In the genomic region with DNA sequence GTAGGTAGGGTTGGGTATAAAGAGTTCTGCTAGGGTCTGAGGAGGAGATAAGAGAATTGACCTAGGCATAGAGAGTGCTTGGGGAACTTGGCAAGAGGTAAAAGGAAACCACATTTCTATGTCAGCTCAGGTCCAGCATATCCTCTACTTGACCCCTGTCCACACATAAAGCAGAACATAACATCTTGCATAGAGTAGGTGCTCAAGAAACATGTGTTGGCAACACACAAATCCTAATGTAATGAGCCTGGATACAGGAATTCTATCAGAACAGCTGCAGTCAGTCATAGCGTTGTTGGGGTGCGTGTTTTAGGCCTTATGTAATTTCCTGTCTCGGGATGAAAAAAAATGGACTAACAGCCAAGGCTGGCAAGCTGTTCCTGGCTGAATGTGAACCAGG, we compare ENCODE assay signal across 9 cellular contexts. TPM values are rescaled to one million over a fixed set of nuclear protein-coding genes. Genes with fewer than 3 reads are reported as not detected.
DNase-seq lines count a peak whose midpoint lies in the region; ATAC-seq and TF ChIP-seq lines count a peak whose summit lies in the region.
"Had no signal": no experiment of that assay in that cellular context is flagged by ENCODE, and none has a peak within 500 bp of the region (broad histone marks: within the 10 kb centered on the region; RNA-seq: fewer than 3 reads in every experiment).

No MANE protein-coding gene starts in this region.

- intact Hi-C loops in left colon (cut with DNase I, micrococcal nuclease), result no loop called here

- H3K27me3 Mint-ChIP-seq in GM23338 (ENCODE audit: insufficient read depth, low read depth, poor library complexity), result peaks cover 1% of the 10 kb centered on the region
- no peaks in the 10 kb centered on the region for H3K27me3 Mint-ChIP-seq in activated naive CD8-positive, alpha-beta T cell treated with anti-CD3 and anti-CD28 coated beads, Interleukin-2, amount 50 U/mL, for 24 hours

- H3K36me3 ChIP-seq in GM23338 (ENCODE audit: insufficient read depth), result no peaks in the 10 kb centered on the region

- H3K4me3 ChIP-seq in GM23338, result peak overlapping the region; percentile 4; the same call in 1 of the 2 replicates

- no peak for TF ChIP-seq CTCF in AG09319 (IDR thresholded peaks at IDR 0.05; ENCODE audit: low read depth, low read length)
- TF ChIP-seq CTCF in GM23338 (conservative IDR thresholded peaks at IDR 0.05; ENCODE audit: low read depth in 2 of 2), result no peak

- H3K27ac ChIP-seq in GM23338 (ENCODE audit: low read depth), result no peak overlapping the region

- no peak overlapping the region for H3K27ac Mint-ChIP-seq in GM23338
- H3K27ac Mint-ChIP-seq in activated naive CD8-positive, alpha-beta T cell treated with anti-CD3 and anti-CD28 coated beads, Interleukin-2, amount 50 U/mL, for 24 hours, result peak overlapping the region; percentile 79

- H3K9me3 Mint-ChIP-seq in GM23338, result no peaks in the 10 kb centered on the region
- no peaks in the 10 kb centered on the region for H3K9me3 Mint-ChIP-seq in activated naive CD8-positive, alpha-beta T cell treated with anti-CD3 and anti-CD28 coated beads, Interleukin-2, amount 50 U/mL, for 24 hours

- H3K4me2 ChIP-seq in GM23338, result peak overlapping the region; percentile 12

- no peaks in the 10 kb centered on the region for H3K27me3 ChIP-seq in GM23338 (ENCODE audit: insufficient read depth)

- no peaks in the 10 kb centered on the region for H3K36me3 Mint-ChIP-seq in GM23338 (ENCODE audit: low read depth)
- no peaks in the 10 kb centered on the region for H3K36me3 Mint-ChIP-seq in activated naive CD8-positive, alpha-beta T cell treated with anti-CD3 and anti-CD28 coated beads, Interleukin-2, amount 50 U/mL, for 24 hours (ENCODE audit: low read depth)

- H3F3A ChIP-seq in GM23338 (replicated peaks; ENCODE audit: low read depth), result no peaks in the 10 kb centered on the region

- no peak; the same call in 2 of the 3 replicates for ATAC-seq in GM23338
- ATAC-seq in activated naive CD8-positive, alpha-beta T cell treated with anti-CD3 and anti-CD28 coated beads, Interleukin-2, amount 50 U/mL, for 24 hours, result no peak
- peak; percentile 23 for ATAC-seq in left colon

- H3K4me3 Mint-ChIP-seq in GM23338, result no peak overlapping the region
- peak overlapping the region; percentile 62 for H3K4me3 Mint-ChIP-seq in activated naive CD8-positive, alpha-beta T cell treated with anti-CD3 and anti-CD28 coated beads, Interleukin-2, amount 50 U/mL, for 24 hours

- peaks cover 4% of the 10 kb centered on the region for H3K4me1 Mint-ChIP-seq in GM23338
- peaks cover 40% of the 10 kb centered on the region for H3K4me1 Mint-ChIP-seq in activated naive CD8-positive, alpha-beta T cell treated with anti-CD3 and anti-CD28 coated beads, Interleukin-2, amount 50 U/mL, for 24 hours

- H2AFZ ChIP-seq in GM23338, result peak overlapping the region; percentile 92; the same call in 1 of the 2 replicates

- no peaks in the 10 kb centered on the region for H3K79me2 ChIP-seq in GM23338 (replicated peaks; ENCODE audit: insufficient read depth)

- peaks cover 8% of the 10 kb centered on the region for H3K4me1 ChIP-seq in GM23338 (ENCODE audit: insufficient read depth)

- DNase-seq in AG09319 (ENCODE audit: extremely low read depth, low read depth) (peak; percentile 25), GM23338 (ENCODE audit: low spot score) (no peak), left colon (no peak), iPS-NIHi11 (ENCODE audit: low spot score) (no peak), 8988T (no peak), NCI-H526 (lab: John Stamatoyannopoulos, UW) (no peak)
- no peak for DNase-seq in activated naive CD8-positive, alpha-beta T cell treated with anti-CD3 and anti-CD28 coated beads, Interleukin-2, amount 50 U/mL, for 24 hours
- no peak for DNase-seq in stimulated activated CD4-positive, alpha-beta T cell treated with anti-CD3 and anti-CD28 coated beads, Interleukin-4, amount 100 ng/mL, for 24 hours
- DNase-seq: KG1 had no signal

- peaks cover 11% of the 10 kb centered on the region; the same call in 1 of the 2 replicates for H3K9me2 ChIP-seq in GM23338 (ENCODE audit: insufficient read depth)

- no peaks in the 10 kb centered on the region for H4K20me1 ChIP-seq in GM23338 (replicated peaks; ENCODE audit: insufficient read depth)

TF ChIP-seq in GM23338, 12 proteins besides CTCF, POLR2A, EP300 and RAD21 (continues in another document):
- TF ChIP-seq, protein P1, sequence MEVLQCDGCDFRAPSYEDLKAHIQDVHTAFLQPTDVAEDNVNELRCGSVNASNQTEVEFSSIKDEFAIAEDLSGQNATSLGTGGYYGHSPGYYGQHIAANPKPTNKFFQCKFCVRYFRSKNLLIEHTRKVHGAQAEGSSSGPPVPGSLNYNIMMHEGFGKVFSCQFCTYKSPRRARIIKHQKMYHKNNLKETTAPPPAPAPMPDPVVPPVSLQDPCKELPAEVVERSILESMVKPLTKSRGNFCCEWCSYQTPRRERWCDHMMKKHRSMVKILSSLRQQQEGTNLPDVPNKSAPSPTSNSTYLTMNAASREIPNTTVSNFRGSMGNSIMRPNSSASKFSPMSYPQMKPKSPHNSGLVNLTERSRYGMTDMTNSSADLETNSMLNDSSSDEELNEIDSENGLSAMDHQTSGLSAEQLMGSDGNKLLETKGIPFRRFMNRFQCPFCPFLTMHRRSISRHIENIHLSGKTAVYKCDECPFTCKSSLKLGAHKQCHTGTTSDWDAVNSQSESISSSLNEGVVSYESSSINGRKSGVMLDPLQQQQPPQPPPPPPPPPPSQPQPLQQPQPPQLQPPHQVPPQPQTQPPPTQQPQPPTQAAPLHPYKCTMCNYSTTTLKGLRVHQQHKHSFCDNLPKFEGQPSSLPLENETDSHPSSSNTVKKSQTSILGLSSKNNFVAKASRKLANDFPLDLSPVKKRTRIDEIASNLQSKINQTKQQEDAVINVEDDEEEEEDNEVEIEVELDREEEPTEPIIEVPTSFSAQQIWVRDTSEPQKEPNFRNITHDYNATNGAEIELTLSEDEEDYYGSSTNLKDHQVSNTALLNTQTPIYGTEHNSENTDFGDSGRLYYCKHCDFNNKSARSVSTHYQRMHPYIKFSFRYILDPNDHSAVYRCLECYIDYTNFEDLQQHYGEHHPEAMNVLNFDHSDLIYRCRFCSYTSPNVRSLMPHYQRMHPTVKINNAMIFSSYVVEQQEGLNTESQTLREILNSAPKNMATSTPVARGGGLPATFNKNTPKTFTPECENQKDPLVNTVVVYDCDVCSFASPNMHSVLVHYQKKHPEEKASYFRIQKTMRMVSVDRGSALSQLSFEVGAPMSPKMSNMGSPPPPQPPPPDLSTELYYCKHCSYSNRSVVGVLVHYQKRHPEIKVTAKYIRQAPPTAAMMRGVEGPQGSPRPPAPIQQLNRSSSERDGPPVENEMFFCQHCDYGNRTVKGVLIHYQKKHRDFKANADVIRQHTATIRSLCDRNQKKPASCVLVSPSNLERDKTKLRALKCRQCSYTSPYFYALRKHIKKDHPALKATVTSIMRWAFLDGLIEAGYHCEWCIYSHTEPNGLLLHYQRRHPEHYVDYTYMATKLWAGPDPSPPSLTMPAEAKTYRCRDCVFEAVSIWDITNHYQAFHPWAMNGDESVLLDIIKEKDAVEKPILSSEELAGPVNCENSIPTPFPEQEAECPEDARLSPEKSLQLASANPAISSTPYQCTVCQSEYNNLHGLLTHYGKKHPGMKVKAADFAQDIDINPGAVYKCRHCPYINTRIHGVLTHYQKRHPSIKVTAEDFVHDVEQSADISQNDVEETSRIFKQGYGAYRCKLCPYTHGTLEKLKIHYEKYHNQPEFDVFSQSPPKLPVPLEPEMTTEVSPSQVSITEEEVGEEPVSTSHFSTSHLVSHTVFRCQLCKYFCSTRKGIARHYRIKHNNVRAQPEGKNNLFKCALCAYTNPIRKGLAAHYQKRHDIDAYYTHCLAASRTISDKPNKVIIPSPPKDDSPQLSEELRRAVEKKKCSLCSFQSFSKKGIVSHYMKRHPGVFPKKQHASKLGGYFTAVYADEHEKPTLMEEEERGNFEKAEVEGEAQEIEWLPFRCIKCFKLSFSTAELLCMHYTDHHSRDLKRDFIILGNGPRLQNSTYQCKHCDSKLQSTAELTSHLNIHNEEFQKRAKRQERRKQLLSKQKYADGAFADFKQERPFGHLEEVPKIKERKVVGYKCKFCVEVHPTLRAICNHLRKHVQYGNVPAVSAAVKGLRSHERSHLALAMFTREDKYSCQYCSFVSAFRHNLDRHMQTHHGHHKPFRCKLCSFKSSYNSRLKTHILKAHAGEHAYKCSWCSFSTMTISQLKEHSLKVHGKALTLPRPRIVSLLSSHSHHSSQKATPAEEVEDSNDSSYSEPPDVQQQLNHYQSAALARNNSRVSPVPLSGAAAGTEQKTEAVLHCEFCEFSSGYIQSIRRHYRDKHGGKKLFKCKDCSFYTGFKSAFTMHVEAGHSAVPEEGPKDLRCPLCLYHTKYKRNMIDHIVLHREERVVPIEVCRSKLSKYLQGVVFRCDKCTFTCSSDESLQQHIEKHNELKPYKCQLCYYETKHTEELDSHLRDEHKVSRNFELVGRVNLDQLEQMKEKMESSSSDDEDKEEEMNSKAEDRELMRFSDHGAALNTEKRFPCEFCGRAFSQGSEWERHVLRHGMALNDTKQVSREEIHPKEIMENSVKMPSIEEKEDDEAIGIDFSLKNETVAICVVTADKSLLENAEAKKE (CRISPR knock-in tag; IDR thresholded peaks at IDR 0.05), result no peak
- TF ChIP-seq NANOG (IDR thresholded peaks at IDR 0.05; ENCODE audit: borderline replicate concordance), result no peak

RNA-seq across cellular contexts. Expression of a gene that starts 35.0 kb away (rescaled TPM):
- 9.2 and 9.7 TPM in 2 replicates for total RNA-seq in GM23338 (2014; rRNA removed; shearing (Covaris generic))
- polyA plus RNA-seq in GM23338 (2016; fragmentation: Nextera tagmentation; extraction: Ambion mirVana), result 1.3 and 1.6 TPM in 2 replicates
- 10 to 100 TPM; 15.3 to 28.7 TPM for total RNA-seq in left colon
